In the genomic region with DNA sequence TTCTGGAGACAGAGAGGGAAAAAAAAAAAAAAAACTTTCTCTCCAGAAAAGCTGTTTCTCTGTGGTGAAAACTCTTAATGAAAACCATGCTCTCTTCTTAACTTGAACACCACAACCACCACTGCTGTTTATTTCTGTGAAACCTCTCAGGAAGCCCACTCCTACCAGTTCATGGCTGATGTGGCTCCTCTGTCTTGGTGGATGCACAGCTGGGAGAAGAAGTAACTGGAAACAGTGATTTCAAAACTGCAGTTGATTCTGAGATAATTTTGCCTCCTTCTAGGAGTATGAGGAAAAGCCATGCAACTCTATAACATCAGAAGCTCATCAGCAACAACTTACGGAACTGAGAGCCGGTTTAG, we compare ENCODE assay signal across 19 cellular contexts. TPM values are rescaled to one million over a fixed set of nuclear protein-coding genes. Genes with fewer than 3 reads are reported as not detected.
DNase-seq lines count a peak whose midpoint lies in the region; ATAC-seq and TF ChIP-seq lines count a peak whose summit lies in the region.
"Had no signal": no experiment of that assay in that cellular context is flagged by ENCODE, and none has a peak within 500 bp of the region (broad histone marks: within the 10 kb centered on the region; RNA-seq: fewer than 3 reads in every experiment).

No MANE protein-coding gene starts in this region.

- H3K27me3 ChIP-seq in PC-9 (ENCODE audit: insufficient read depth, low read depth), result no peaks in the 10 kb centered on the region
- no peaks in the 10 kb centered on the region for H3K27me3 ChIP-seq in mesendoderm (ENCODE audit: insufficient read depth, low read length, poor library complexity)
- H3K27me3 ChIP-seq: neutrophil had no signal

- H3K23ac ChIP-seq in mesendoderm (ENCODE audit: low read length), result no peak overlapping the region

- no peak overlapping the region for H2AK5ac ChIP-seq in mesendoderm (ENCODE audit: low read length)

- H3K4me2 ChIP-seq in PC-9 (peak overlapping the region; percentile 58; the same call in 1 of the 2 replicates), mesendoderm (ENCODE audit: low read length) (no peak overlapping the region)

- no peak overlapping the region for H3K56ac ChIP-seq in mesendoderm (ENCODE audit: low read length)

- H3K9me3 ChIP-seq in PC-9 (ENCODE audit: insufficient read depth, low read depth), result no peaks in the 10 kb centered on the region
- H3K9me3 ChIP-seq: neutrophil, prostate gland had no signal

- no peak overlapping the region for H3K4me3 ChIP-seq in AG10803 (ENCODE audit: low read length)
- peak overlapping the region; percentile 41; the same call in 1 of the 2 replicates for H3K4me3 ChIP-seq in PC-9
- H3K4me3 ChIP-seq in mesendoderm (ENCODE audit: low read length), result no peak overlapping the region
- H3K4me3 ChIP-seq: lung, prostate gland had no signal

- CTCF ChIA-PET in PC-9 (lab: Charles Lee), result interaction anchor here (0.6 to 0.9 kb wide), 4 partner anchors 74 to 801 kb away, joined by 3 to 5 read pairs (median 3); no protein-coding TSS in a partner anchor

- H2BK15ac ChIP-seq in mesendoderm (replicated peaks; ENCODE audit: low read depth), result no peak overlapping the region

- peak overlapping the region; percentile 85; the same call in 1 of the 2 replicates for H2AFZ ChIP-seq in PC-9

- H3K79me1 ChIP-seq in mesendoderm (ENCODE audit: low read length), result no peaks in the 10 kb centered on the region

- no peak overlapping the region for H3K18ac ChIP-seq in mesendoderm (ENCODE audit: low read length)

- H3K79me2 ChIP-seq in PC-9 (ENCODE audit: low read depth) (no peaks in the 10 kb centered on the region), mesendoderm (ENCODE audit: control insufficient read depth, insufficient read depth, low read length) (no peaks in the 10 kb centered on the region)

- H3K4ac ChIP-seq in mesendoderm (ENCODE audit: low read depth, low read length), result no peak overlapping the region

- H3K4me1 ChIP-seq in PC-9 (replicated peaks; ENCODE audit: insufficient read depth), result peaks cover 14% of the 10 kb centered on the region
- H3K4me1 ChIP-seq in mesendoderm (ENCODE audit: control insufficient read depth, low read depth, low read length), result no peaks in the 10 kb centered on the region
- H3K4me1 ChIP-seq: prostate gland had no signal

- H4K5ac ChIP-seq in mesendoderm (ENCODE audit: low read length), result no peak overlapping the region

- H3K27ac ChIP-seq in PC-9 (peak overlapping the region; percentile 86), epithelial cell of prostate (peak overlapping the region; percentile 32), mesendoderm (ENCODE audit: low read depth, low read length) (no peak overlapping the region), caudate nucleus (ENCODE audit: low read depth, low read length) (no peak overlapping the region)
- H3K27ac ChIP-seq: HL-60, neutrophil, prostate gland had no signal

- ATAC-seq in GM19455 (IDR thresholded peaks at IDR 0.05; ENCODE audit: unreplicated experiment), result no peak
- ATAC-seq: activated CD8-positive, alpha-beta T cell treated with anti-CD3 and anti-CD28 coated beads for 36 hours had no signal

- BruUV-seq in PC-9 (replicated peaks; lab: Mats Ljungman, UMichigan), result TSS peak; percentile 98

- peak overlapping the region; percentile 56 for H4K8ac ChIP-seq in mesendoderm (ENCODE audit: low read depth, low read length)

- POLR2A ChIA-PET in PC-9 (lab: Charles Lee; ENCODE audit: unreplicated experiment), result interaction anchor here (0.6 kb wide), 1 partner anchor 407 kb away, joined by 3 read pairs; no protein-coding TSS in a partner anchor

- H3K9me2 ChIP-seq in PC-9 (ENCODE audit: insufficient read depth), result no peaks in the 10 kb centered on the region

- H3K36me3 ChIP-seq in PC-9 (ENCODE audit: low read depth) (no peaks in the 10 kb centered on the region), mesendoderm (ENCODE audit: control insufficient read depth, insufficient read depth, low read length) (no peaks in the 10 kb centered on the region)
- H3K36me3 ChIP-seq: neutrophil, prostate gland had no signal

- WGBS in mesendoderm (ENCODE audit: extremely low coverage, insufficient coverage, low lambda C conversion rate), result no CpG with 5 or more reads among the region's 2 CpGs

- H3K9ac ChIP-seq in mesendoderm (ENCODE audit: low read length), result no peak overlapping the region

- H2BK120ac ChIP-seq in mesendoderm (ENCODE audit: low read depth, low read length), result no peak overlapping the region

- peaks cover 9% of the 10 kb centered on the region; the same call in 1 of the 2 replicates for H3F3A ChIP-seq in PC-9 (ENCODE audit: insufficient read depth, low read depth)

- H4K20me1 ChIP-seq in PC-9 (ENCODE audit: insufficient read depth), result no peaks in the 10 kb centered on the region

- TF ChIP-seq CTCF in AG10803 (conservative IDR thresholded peaks at IDR 0.05; ENCODE audit: low read length), result no peak
- no peak for TF ChIP-seq CTCF in PC-9 (conservative IDR thresholded peaks at IDR 0.05)

- intact Hi-C loops in PC-9 (cut with micrococcal nuclease; ENCODE audit: unreplicated experiment), result loop anchor here (5.0 kb wide), 1 partner anchor 116 kb away; no protein-coding TSS in a partner anchor

- peak; percentile 17 for DNase-seq in AG10803 (ENCODE audit: low read depth)
- no peak for DNase-seq in PC-9
- no peak for DNase-seq in epithelial cell of prostate (ENCODE audit: low read depth, low spot score)
- no peak for DNase-seq in mesendoderm
- DNase-seq in anterior cingulate cortex (lab: John Stamatoyannopoulos, UW), result no peak
- DNase-seq in caudate nucleus (lab: John Stamatoyannopoulos, UW), result no peak
- DNase-seq in NCI-H187 treated with DMSO at 0.1 percent for 48 hours (lab: John Stamatoyannopoulos, UW), result no peak
- DNase-seq: activated CD8-positive, alpha-beta T cell treated with anti-CD3 and anti-CD28 coated beads for 36 hours; activated naive CD8-positive, alpha-beta T cell treated with anti-CD3 and anti-CD28 coated beads, Interleukin-2, amount 10 ng/mL, durations not matched to agents 7 days and 5 days; cerebellar nuclear complex; GDM1; NCI-H1092; NCI-H1930; SHP77 had no signal

- H2BK5ac ChIP-seq in mesendoderm (ENCODE audit: low read length), result no peak overlapping the region

RNA-seq across cellular contexts. Expression of gene PYGO1, which starts 40.2 kb away (rescaled TPM):
- total RNA-seq in PC-9 (2021), result 3.9 and 5.1 TPM in 2 replicates
- polyA plus RNA-seq in mesendoderm (2013, experiment 1 of 2), result 1.4 TPM
- 1.3 TPM for polyA plus RNA-seq in mesendoderm (2013, experiment 2 of 2)
- total RNA-seq: activated CD8-positive, alpha-beta T cell treated with anti-CD3 and anti-CD28 coated beads for 36 hours; activated naive CD8-positive, alpha-beta T cell treated with anti-CD3 and anti-CD28 coated beads, Interleukin-2, amount 10 ng/mL, durations not matched to agents 7 days and 5 days had no signal

Comparison
In these comparisons a context has a peak if more than half of its experiments do, and no peak if none do; other contexts are left out.
1. H3K27ac ChIP-seq: peak in PC-9 (single experiment) and epithelial cell of prostate (single experiment); none in mesendoderm (single experiment) and caudate nucleus (single experiment).